In the genomic region with DNA sequence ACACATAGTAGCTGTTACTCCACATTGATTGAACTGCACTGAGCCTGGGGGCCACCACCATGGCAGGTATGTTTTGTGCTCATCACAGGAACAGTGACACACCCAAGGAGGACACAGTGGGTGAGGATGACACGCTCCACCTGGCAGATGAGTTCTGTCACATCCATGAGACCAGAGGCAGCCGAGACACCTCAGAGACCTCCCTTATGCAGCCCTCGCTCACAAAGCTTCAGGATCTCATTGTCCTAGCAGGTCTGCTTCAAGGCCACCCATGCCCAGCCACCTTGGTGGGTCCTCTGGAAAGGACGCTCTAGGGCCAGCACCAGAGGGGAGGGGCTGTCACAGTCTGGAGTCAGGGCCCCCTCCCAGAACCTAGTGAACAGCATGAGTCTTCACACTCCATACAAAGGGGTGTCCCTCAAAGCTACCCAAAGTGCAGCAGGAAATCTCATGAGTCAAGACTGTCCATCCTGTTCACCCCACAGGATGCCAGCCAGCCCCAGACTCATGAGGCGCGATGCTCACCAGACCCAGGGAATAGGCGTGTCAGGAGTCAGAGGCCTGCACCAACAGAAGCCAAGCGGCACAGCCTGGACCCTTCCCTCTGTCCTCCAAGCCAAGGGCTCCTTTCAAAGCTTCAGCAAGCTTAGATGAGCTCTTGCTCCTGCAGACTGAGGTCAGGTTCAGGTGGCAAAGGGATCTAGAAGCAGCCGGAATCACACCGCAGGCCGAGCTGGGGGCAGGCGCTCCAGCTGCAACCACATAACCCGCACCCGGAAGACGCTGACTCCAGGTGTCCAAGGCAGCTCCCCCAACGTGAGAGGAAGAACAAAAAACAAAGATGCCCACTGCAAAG, we compare ENCODE assay signal across 9 cellular contexts. TPM values are rescaled to one million over a fixed set of nuclear protein-coding genes. Genes with fewer than 3 reads are reported as not detected.
A peak's percentile ranks its signal among the peaks of the same experiment; 100 is the strongest.
DNase-seq lines count a peak whose midpoint lies in the region; ATAC-seq lines count a peak whose summit lies in the region.
"Had no signal": no experiment of that assay in that cellular context is flagged by ENCODE, and none has a peak within 500 bp of the region (broad histone marks: within the 10 kb centered on the region; RNA-seq: fewer than 3 reads in every experiment).

No MANE protein-coding gene starts in this region.

- H3K27ac Mint-ChIP-seq in activated CD4-positive, alpha-beta memory T cell treated with anti-CD3 and anti-CD28 coated beads for 36 hours = peak overlapping the region; percentile 91
- peak overlapping the region; percentile 85 to 99 (median 96) for H3K27ac Mint-ChIP-seq in immature natural killer cell

- CTCF ChIA-PET in activated CD4-positive, alpha-beta memory T cell treated with anti-CD3 and anti-CD28 coated beads for 36 hours (lab: Charles Lee) = interaction anchor here (0.6 to 8.5 kb wide), 11 partner anchors 7 to 194 kb away, joined by 3 to 115 read pairs (median 5); a partner anchor contains a TSS

- H3K9me3 Mint-ChIP-seq in activated CD4-positive, alpha-beta memory T cell treated with anti-CD3 and anti-CD28 coated beads for 36 hours = no peaks in the 10 kb centered on the region
- no peaks in the 10 kb centered on the region for H3K9me3 Mint-ChIP-seq in immature natural killer cell

- H3K4me3 Mint-ChIP-seq in activated CD4-positive, alpha-beta memory T cell treated with anti-CD3 and anti-CD28 coated beads for 36 hours = peak overlapping the region; percentile 69
- peak overlapping the region; percentile 40 to 71 (median 61) for H3K4me3 Mint-ChIP-seq in immature natural killer cell

- H3K27me3 Mint-ChIP-seq in activated CD4-positive, alpha-beta memory T cell treated with anti-CD3 and anti-CD28 coated beads for 36 hours = no peaks in the 10 kb centered on the region
- peaks cover 4 to 37% (median 26%) of the 10 kb centered on the region in 3 donors for H3K27me3 Mint-ChIP-seq in immature natural killer cell (ENCODE audit: low read depth in 3 of 3)

- H3K4me1 Mint-ChIP-seq in activated CD4-positive, alpha-beta memory T cell treated with anti-CD3 and anti-CD28 coated beads for 36 hours (ENCODE audit: low read depth) = peaks cover 91% of the 10 kb centered on the region
- H3K4me1 Mint-ChIP-seq in immature natural killer cell = peaks cover 97 to 100% of the 10 kb centered on the region in 2 donors

- POLR2A ChIA-PET in activated CD4-positive, alpha-beta memory T cell treated with anti-CD3 and anti-CD28 coated beads for 36 hours (lab: Charles Lee) = interaction anchor here (0.8 to 9.6 kb wide), 11 partner anchors 7 to 182 kb away, joined by 3 to 138 read pairs (median 7); no protein-coding TSS in a partner anchor

- no peak for ATAC-seq in HG03354 (IDR thresholded peaks at IDR 0.05; ENCODE audit: poor library complexity, severe bottlenecking, unreplicated experiment)
- ATAC-seq: Panc1 had no signal

- intact Hi-C loops in activated CD4-positive, alpha-beta memory T cell treated with anti-CD3 and anti-CD28 coated beads for 36 hours (cut with micrococcal nuclease) = no loop called here

- DNase-seq in HT1080 (ENCODE audit: low read depth) (peak; percentile 25), immature natural killer cell (peak in 1 of 3 donors; percentile 45), medulla oblongata (ENCODE audit: extremely low spot score) (no peak), HuH-7 (ENCODE audit: low spot score) (no peak), Ammon's horn (ENCODE audit: low spot score) (no peak)
- DNase-seq in activated CD4-positive, alpha-beta memory T cell treated with anti-CD3 and anti-CD28 coated beads for 36 hours = peak; percentile 72
- DNase-seq in stimulated activated naive CD4-positive, alpha-beta T cell treated with Interleukin-2 at 50 U/mL for 16 hours (lab: John Stamatoyannopoulos, UW) = peak; percentile 15

- peaks cover 14% of the 10 kb centered on the region for H3K36me3 Mint-ChIP-seq in activated CD4-positive, alpha-beta memory T cell treated with anti-CD3 and anti-CD28 coated beads for 36 hours
- peaks cover 5 to 16% (median 15%) of the 10 kb centered on the region in 3 donors for H3K36me3 Mint-ChIP-seq in immature natural killer cell

RNA-seq across cellular contexts. Expression of a gene that starts 9.6 kb away (rescaled TPM):
- total RNA-seq in HT1080 (2014; rRNA removed; shearing (Covaris generic)) = 12.6 and 17.6 TPM in 2 replicates
- 4.8 and 5.3 TPM in 2 replicates for polyA plus RNA-seq in HT1080 (2015; cell fraction: cytosol; rRNA removed)
- polyA plus RNA-seq in HT1080 (2015; cell fraction: nucleus; rRNA removed) = 6.6 and 7.3 TPM in 2 replicates
- 10 to 100 TPM; 25.3 to 25.5 TPM for total RNA-seq in activated CD4-positive, alpha-beta memory T cell treated with anti-CD3 and anti-CD28 coated beads for 36 hours
- polyA plus RNA-seq in immature natural killer cell = 10 to 100 TPM; 12.1 to 62.1 (median 23.8) TPM

RNA-seq across cellular contexts. Expression of a gene that starts 57.1 kb away (rescaled TPM):
- total RNA-seq in HT1080 (2014; rRNA removed; shearing (Covaris generic)) = 26.2 and 29.9 TPM in 2 replicates
- polyA plus RNA-seq in HT1080 (2015; cell fraction: cytosol; rRNA removed) = 24.4 and 29.9 TPM in 2 replicates
- polyA plus RNA-seq in HT1080 (2015; cell fraction: nucleus; rRNA removed) = 16.4 and 22.6 TPM in 2 replicates
- total RNA-seq in activated CD4-positive, alpha-beta memory T cell treated with anti-CD3 and anti-CD28 coated beads for 36 hours = 10 to 100 TPM; 28.2 to 33.1 TPM
- 10 to 100 TPM; 15.9 to 24.0 (median 18.5) TPM for polyA plus RNA-seq in immature natural killer cell

Comparison
In these comparisons a context has a peak if more than half of its experiments do, and no peak if none do; other contexts are left out.
1. DNase-seq: peak in HT1080 (single experiment), activated CD4-positive, alpha-beta memory T cell treated with anti-CD3 and anti-CD28 coated beads for 36 hours (single experiment) and stimulated activated naive CD4-positive, alpha-beta T cell treated with Interleukin-2 at 50 U/mL for 16 hours (single experiment); none in medulla oblongata (single experiment), HuH-7 (single experiment) and Ammon's horn (single experiment).